In genomic region chr11:44427432-44427831, GRCh38 we compare ENCODE assay signal across 10 cellular contexts.
A peak's percentile ranks its signal among the peaks of the same experiment; 100 is the strongest.
DNase-seq lines count a peak whose midpoint lies in the region; ATAC-seq, FAIRE-seq and TF ChIP-seq lines count a peak whose summit lies in the region.
"Had no signal": no experiment of that assay in that cellular context is flagged by ENCODE, and none has a peak within 500 bp of the region (broad histone marks: within the 10 kb centered on the region; RNA-seq: fewer than 3 reads in every experiment).

No MANE protein-coding gene starts in this region.

- no peak overlapping the region for H2BK5ac ChIP-seq in H1 (ENCODE audit: low read depth, low read length)

- POLR2A ChIA-PET in A549 (lab: Yijun Ruan, JAX): interaction anchor here (0.8 kb wide), 1 partner anchor 11 kb away, joined by 3 read pairs; no protein-coding TSS in a partner anchor
- POLR2A ChIA-PET in H1 (lab: Charles Lee; ENCODE audit: partially characterized antibody): interaction anchor here (0.6 to 1.1 kb wide), 2 partner anchors 17 to 341 kb away, joined by 3 to 4 read pairs; no protein-coding TSS in a partner anchor

- H3K27ac ChIP-seq in A549 (no peak overlapping the region), H1 (ENCODE audit: low read depth, low read length) (no peak overlapping the region)

- TF ChIP-seq POLR2A in A549 (IDR thresholded peaks at IDR 0.05; ENCODE audit: low read length) (no peak), H1 (IDR thresholded peaks at IDR 0.05; ENCODE audit: control extremely low read depth in 1 of 2, low read depth in 2 of 2, low read length in 2 of 2) (no peak)

- no peak overlapping the region for H3K4me3 Mint-ChIP-seq in natural killer cell treated with Interleukin-12 subunit alpha and Interleukin-12 subunit beta and Interleukin-15 and Interleukin-18, amount 100 ng/mL, for 72 hours

- H3K36me3 Mint-ChIP-seq in natural killer cell treated with Interleukin-12 subunit alpha and Interleukin-12 subunit beta and Interleukin-15 and Interleukin-18, amount 100 ng/mL, for 72 hours: no peaks in the 10 kb centered on the region

- TF ChIP-seq EP300 in A549 (IDR thresholded peaks at IDR 0.05): no peak
- TF ChIP-seq EP300 in H1 (IDR thresholded peaks at IDR 0.05; ENCODE audit: borderline replicate concordance in 1 of 2, low read depth in 2 of 2, low read length in 2 of 2): no peak

- no peaks in the 10 kb centered on the region; a peak in 1 of 4 replicates for H3K79me2 ChIP-seq in H1 (ENCODE audit: control insufficient read depth in 1 of 2, insufficient read depth in 2 of 2, low read length in 2 of 2)

- TF ChIP-seq RAD21 in A549 (conservative IDR thresholded peaks at IDR 0.05 in 1 of 2, IDR thresholded peaks at IDR 0.05 in 1 of 2) (peak in 1 of 2 experiments; percentile 14; a peak in 1 of 5 replicates), H1 (IDR thresholded peaks at IDR 0.05 in 1 of 2, conservative IDR thresholded peaks at IDR 0.05 in 1 of 2; ENCODE audit: low read depth in 2 of 2, low read length in 2 of 2) (peak; percentile 47 to 68)

- no peak overlapping the region for H2AK5ac ChIP-seq in H1 (ENCODE audit: low read depth, low read length)

- no peak overlapping the region for H3K18ac ChIP-seq in H1 (ENCODE audit: extremely low read depth, low read length)

- no peak overlapping the region for H4K8ac ChIP-seq in H1 (ENCODE audit: extremely low read depth, insufficient read depth, low read length)

- no peak overlapping the region for H2BK20ac ChIP-seq in H1 (ENCODE audit: low read length)

- H2BK15ac ChIP-seq in H1 (ENCODE audit: low read length): no peak overlapping the region

- no peak overlapping the region for H3K9ac ChIP-seq in H1 (replicated peaks in 1 of 4; ENCODE audit: extremely low read depth in 1 of 4, low read depth in 3 of 4, low read length in 3 of 4)

- no peaks in the 10 kb centered on the region for H3K79me1 ChIP-seq in H1 (ENCODE audit: low read depth, low read length)

- TF ChIP-seq CTCF in A549 (IDR thresholded peaks at IDR 0.05) (peak; percentile 40; the same call in 2 of the 3 replicates), H1 (IDR thresholded peaks at IDR 0.05; ENCODE audit: control extremely low read depth in 1 of 3, insufficient read depth in 1 of 3, low read depth in 1 of 3, low read length in 3 of 3) (peak; percentile 76 to 92 (median 89))

- no peaks in the 10 kb centered on the region for H3K23me2 ChIP-seq in H1 (ENCODE audit: low read depth, low read length)

- H3K9me3 ChIP-seq in A549 (no peaks in the 10 kb centered on the region), H1 (ENCODE audit: insufficient read depth in 2 of 2, low read depth in 1 of 2, low read length in 1 of 2) (no peaks in the 10 kb centered on the region)
- H3K9me3 ChIP-seq: HAP-1 had no signal

- ATAC-seq in A549 (peak; percentile 52 to 76; a peak in 3 of 6 replicates), HG02840 (IDR thresholded peaks at IDR 0.05; ENCODE audit: low FRiP score, unreplicated experiment) (no peak), GM18873 (IDR thresholded peaks at IDR 0.05; ENCODE audit: low FRiP score, unreplicated experiment) (no peak)
- ATAC-seq in natural killer cell treated with Interleukin-12 subunit alpha and Interleukin-12 subunit beta and Interleukin-15 and Interleukin-18, amount 100 ng/mL, for 72 hours: no peak

- 31% methylated on average over 8 of the region's 8 CpGs for WGBS in A549 (ENCODE audit: missing lambda C conversion rate)
- 57% methylated on average over 8 of the region's 8 CpGs; no CpG with 5 or more reads in 1 of the 2 experiments for WGBS in H1 (ENCODE audit: extremely low coverage in 1 of 2, insufficient coverage in 1 of 2, insufficient read length in 1 of 2, insufficient replicate concordance in 2 of 2, low coverage in 1 of 2, low lambda C conversion rate in 2 of 2, missing lambda C conversion rate in 1 of 2), 2 experiments

- peaks cover 24 to 47% of the 10 kb centered on the region in 2 donors for H3K27me3 Mint-ChIP-seq in natural killer cell treated with Interleukin-12 subunit alpha and Interleukin-12 subunit beta and Interleukin-15 and Interleukin-18, amount 100 ng/mL, for 72 hours

- H3K14ac ChIP-seq in H1 (ENCODE audit: insufficient read length): no peak overlapping the region

- no peaks in the 10 kb centered on the region for H3K9me3 Mint-ChIP-seq in natural killer cell treated with Interleukin-12 subunit alpha and Interleukin-12 subunit beta and Interleukin-15 and Interleukin-18, amount 100 ng/mL, for 72 hours

- no peak overlapping the region for H3K27ac Mint-ChIP-seq in natural killer cell treated with Interleukin-12 subunit alpha and Interleukin-12 subunit beta and Interleukin-15 and Interleukin-18, amount 100 ng/mL, for 72 hours

- H3K23ac ChIP-seq in H1 (ENCODE audit: insufficient read length): no peak overlapping the region

- no peaks in the 10 kb centered on the region for H4K20me1 ChIP-seq in H1 (replicated peaks in 1 of 2; ENCODE audit: control insufficient read depth in 1 of 2, insufficient read depth in 2 of 2, low read length in 2 of 2)

- no peak overlapping the region for H3K4ac ChIP-seq in H1 (replicated peaks; ENCODE audit: insufficient read length, low read depth, low read length)

- CTCF ChIA-PET in A549 (lab: Yijun Ruan, JAX): interaction anchor here (0.9 to 2.5 kb wide), 8 partner anchors 9 to 110 kb away, joined by 3 to 6 read pairs (median 4); no protein-coding TSS in a partner anchor
- CTCF ChIA-PET in H1 (lab: Charles Lee; ENCODE audit: partially characterized antibody): interaction anchor here (0.6 to 4.2 kb wide), 41 partner anchors 9 to 478 kb away, joined by 3 to 43 read pairs (median 4); no protein-coding TSS in a partner anchor

- H3K56ac ChIP-seq in H1 (replicated peaks; ENCODE audit: insufficient read length, low read depth, low read length): no peak overlapping the region

- H4K91ac ChIP-seq in H1 (replicated peaks; ENCODE audit: insufficient read length, low read length): no peak overlapping the region

- H3K4me1 Mint-ChIP-seq in natural killer cell treated with Interleukin-12 subunit alpha and Interleukin-12 subunit beta and Interleukin-15 and Interleukin-18, amount 100 ng/mL, for 72 hours (ENCODE audit: low read depth in 2 of 2): no peaks in the 10 kb centered on the region

- DNase-seq in A549 (ENCODE audit: low read depth in 1 of 2, low spot score in 1 of 2): peak in 1 of 2 experiments; percentile 8
- peak; percentile 4 for DNase-seq in CD1c-positive myeloid dendritic cell (ENCODE audit: extremely low spot score)
- peak; percentile 25 for DNase-seq in MV-4-11 (lab: John Stamatoyannopoulos, UW)
- DNase-seq in H1 (ENCODE audit: low read depth in 1 of 2, low spot score in 2 of 2): peak in 1 of 2 experiments; percentile 88
- no peak for DNase-seq in natural killer cell treated with Interleukin-12 subunit alpha and Interleukin-12 subunit beta and Interleukin-15 and Interleukin-18, amount 100 ng/mL, for 72 hours (ENCODE audit: low spot score)
- no peak for DNase-seq in NCI-H187 treated with DMSO at 0.1 percent for 48 hours (lab: John Stamatoyannopoulos, UW)

- no peaks in the 10 kb centered on the region for H3K36me3 ChIP-seq in H1 (ENCODE audit: control insufficient read depth in 2 of 4, insufficient read depth in 4 of 4, low read length in 3 of 4)
- H3K36me3 ChIP-seq: HAP-1 had no signal

- no peak overlapping the region for H2BK12ac ChIP-seq in H1 (ENCODE audit: low read depth, low read length)

- H3K4me2 ChIP-seq in A549: no peak overlapping the region
- no peak overlapping the region for H3K4me2 ChIP-seq in H1 (ENCODE audit: insufficient read depth in 1 of 2, low read depth in 2 of 2, low read length in 2 of 2)

- H3K27me3 ChIP-seq in H1 (replicated peaks in 1 of 4; ENCODE audit: control insufficient read depth in 3 of 4, extremely low read depth in 1 of 4, insufficient read depth in 3 of 4, low read length in 3 of 4): no peaks in the 10 kb centered on the region; a peak in 2 of 7 replicates

- H2AFZ ChIP-seq in H1 (ENCODE audit: low read length): no peak overlapping the region

- H3K4me1 ChIP-seq in A549: no peaks in the 10 kb centered on the region
- H3K4me1 ChIP-seq in H1 (replicated peaks in 1 of 4; ENCODE audit: control insufficient read depth in 3 of 4, insufficient read depth in 4 of 4, low read length in 3 of 4): no peaks in the 10 kb centered on the region
- H3K4me1 ChIP-seq: HAP-1 had no signal

- no peak overlapping the region for H3K4me3 ChIP-seq in A549
- no peak overlapping the region for H3K4me3 ChIP-seq in H1 (ENCODE audit: extremely low read depth in 1 of 4, insufficient read depth in 2 of 4, low read depth in 3 of 4, low read length in 4 of 4)
- H3K4me3 ChIP-seq: HAP-1 had no signal

- no peak overlapping the region for H2BK120ac ChIP-seq in H1 (replicated peaks; ENCODE audit: low read depth, low read length)

- FAIRE-seq in A549 (lab: Jason Lieb, UNC) (no peak), H1 (lab: Jason Lieb, UNC) (peak; percentile 71)
- FAIRE-seq: endometrium had no signal

- no peak overlapping the region for H4K5ac ChIP-seq in H1 (ENCODE audit: insufficient read length, low read depth, low read length)

TF ChIP-seq in A549, 52 proteins besides CTCF, POLR2A, EP300 and RAD21 (continues in another document):
- no peak for TF ChIP-seq CEBPB (IDR thresholded peaks at IDR 0.05)
- TF ChIP-seq RARB (CRISPR knock-in tag; IDR thresholded peaks at IDR 0.05): no peak
- TF ChIP-seq BHLHE40 (IDR thresholded peaks at IDR 0.05; ENCODE audit: low read depth, low read length): no peak
- TF ChIP-seq RNF2 (IDR thresholded peaks at IDR 0.05; ENCODE audit: borderline replicate concordance, low read depth): no peak
- no peak for TF ChIP-seq JUNB (IDR thresholded peaks at IDR 0.05)
- TF ChIP-seq NPAS2 (CRISPR knock-in tag; IDR thresholded peaks at IDR 0.05; ENCODE audit: borderline replicate concordance): no peak
- TF ChIP-seq EHF (CRISPR knock-in tag; IDR thresholded peaks at IDR 0.05): no peak
- TF ChIP-seq EHMT2 (IDR thresholded peaks at IDR 0.05; ENCODE audit: low read depth): no peak
- TF ChIP-seq HOXA7 (CRISPR knock-in tag; IDR thresholded peaks at IDR 0.05): no peak
- TF ChIP-seq KDM5A (IDR thresholded peaks at IDR 0.05): no peak
- no peak for TF ChIP-seq ZC3H11A (IDR thresholded peaks at IDR 0.05)

TF ChIP-seq in H1, 55 proteins besides CTCF, POLR2A, EP300 and RAD21:
- TF ChIP-seq PHF8 (conservative IDR thresholded peaks at IDR 0.05; ENCODE audit: low read depth, low read length) (no peak), MAX (IDR thresholded peaks at IDR 0.05) (peak; percentile 36; the same call in 1 of the 2 replicates)

Comparison
In these comparisons a context has a peak if more than half of its experiments do, and no peak if none do; other contexts are left out.
1. ATAC-seq: peak in A549 (2 of 2); none in HG02840 (single experiment), natural killer cell treated with Interleukin-12 subunit alpha and Interleukin-12 subunit beta and Interleukin-15 and Interleukin-18, amount 100 ng/mL, for 72 hours (0 of 2) and GM18873 (single experiment).
2. DNase-seq: peak in CD1c-positive myeloid dendritic cell (single experiment) and MV-4-11 (single experiment); none in natural killer cell treated with Interleukin-12 subunit alpha and Interleukin-12 subunit beta and Interleukin-15 and Interleukin-18, amount 100 ng/mL, for 72 hours (single experiment) and NCI-H187 treated with DMSO at 0.1 percent for 48 hours (single experiment).
3. Of the 18 proteins assayed by ChIP-seq in both H1 and A549: peak only in H1: MAX; only in A549: none; in both: CTCF; in neither: 15; mixed calls (peak in some experiments, not most) for 1.